Comparison of ENCODE assay signal across 1 cellular context in genomic region chr4:87006531-87007344, GRCh38.
TF ChIP-seq lines count a peak whose summit lies in the region.

No MANE protein-coding gene starts in this region.

TF ChIP-seq in GM12878, 131 proteins besides CTCF, POLR2A, EP300 and RAD21 (continued from another document and continues in another):
- TF ChIP-seq DPF2 (IDR thresholded peaks at IDR 0.05) (peak; percentile 92), STAT1 (conservative IDR thresholded peaks at IDR 0.05) (peak; percentile 90; the same call in 1 of the 2 replicates), TCF3 (IDR thresholded peaks at IDR 0.05; ENCODE audit: borderline replicate concordance, insufficient read depth, low read depth, low read length) (peak; percentile 94), PBX3 (IDR thresholded peaks at IDR 0.05; ENCODE audit: insufficient replicate concordance, low read depth, low read length) (peak; percentile 68), CHD4 (IDR thresholded peaks at IDR 0.05) (no peak), SIX5 (IDR thresholded peaks at IDR 0.05; ENCODE audit: low read depth, low read length, severe bottlenecking) (peak; percentile 41), SP1 (IDR thresholded peaks at IDR 0.05; ENCODE audit: low read depth, low read length) (peak; percentile 68), EED (IDR thresholded peaks at IDR 0.05; ENCODE audit: low read depth) (no peak; the same call in 1 of the 2 replicates), GABPA (IDR thresholded peaks at IDR 0.05; ENCODE audit: low read depth) (no peak), CREB1 (IDR thresholded peaks at IDR 0.05; ENCODE audit: low read depth) (peak; percentile 48; the same call in 1 of the 2 replicates), SIN3A (IDR thresholded peaks at IDR 0.05; ENCODE audit: low read depth, low read length) (peak; percentile 80; the same call in 1 of the 2 replicates), TBL1XR1 (IDR thresholded peaks at IDR 0.05; ENCODE audit: low read depth, low read length) (peak; percentile 58), NFXL1 (IDR thresholded peaks at IDR 0.05; ENCODE audit: borderline replicate concordance) (no peak), ATF3 (IDR thresholded peaks at IDR 0.05; ENCODE audit: borderline replicate concordance, extremely low read depth, low read depth, low read length) (no peak), EGR1 (IDR thresholded peaks at IDR 0.05; ENCODE audit: borderline replicate concordance in 1 of 2, low read depth in 2 of 2, low read length in 2 of 2) (peak in 1 of 2 experiments; percentile 69; a peak in 2 of 3 replicates), CBX3 (IDR thresholded peaks at IDR 0.05; ENCODE audit: borderline replicate concordance, low read depth) (no peak), PML (IDR thresholded peaks at IDR 0.05; ENCODE audit: low read length) (peak; percentile 99), ZNF384 (IDR thresholded peaks at IDR 0.05; ENCODE audit: borderline replicate concordance, low read depth, low read length) (no peak), ELK1 (IDR thresholded peaks at IDR 0.05; ENCODE audit: low read depth, low read length) (peak; percentile 51; the same call in 1 of the 2 replicates), CHD2 (IDR thresholded peaks at IDR 0.05; ENCODE audit: borderline replicate concordance, low read depth, low read length) (peak; percentile 11; the same call in 1 of the 2 replicates), RELA (IDR thresholded peaks at IDR 0.05; ENCODE audit: borderline replicate concordance, partially characterized antibody) (peak; percentile 77), ZNF592 (IDR thresholded peaks at IDR 0.05) (no peak), ZNF622 (IDR thresholded peaks at IDR 0.05) (no peak), MYB (IDR thresholded peaks at IDR 0.05; ENCODE audit: borderline replicate concordance, low read depth, low read length) (0 out of 2 replicates have a peak, but pooled peaks have one; percentile 43), RUNX3 (IDR thresholded peaks at IDR 0.05; ENCODE audit: low read length) (peak; percentile 42), SKIL (IDR thresholded peaks at IDR 0.05; ENCODE audit: low read depth, poor library complexity, severe bottlenecking) (peak; percentile 76), IKZF2 (IDR thresholded peaks at IDR 0.05) (peak; percentile 46 to 57; a peak in 3 of 4 replicates), CEBPZ (IDR thresholded peaks at IDR 0.05; ENCODE audit: low read depth, low read length) (no peak), MXI1 (IDR thresholded peaks at IDR 0.05; ENCODE audit: low read depth, low read length) (peak; percentile 92), MEF2A (IDR thresholded peaks at IDR 0.05; ENCODE audit: insufficient read depth, low read depth, low read length) (no peak), KLF5 (IDR thresholded peaks at IDR 0.05; ENCODE audit: partially characterized antibody) (peak; percentile 99), LARP7 (IDR thresholded peaks at IDR 0.05) (peak; percentile 96), ESRRA (IDR thresholded peaks at IDR 0.05; ENCODE audit: low read length) (no peak; the same call in 1 of the 2 replicates), HDGF (IDR thresholded peaks at IDR 0.05) (no peak), BACH1 (IDR thresholded peaks at IDR 0.05; ENCODE audit: borderline replicate concordance) (peak; percentile 93), TARDBP (IDR thresholded peaks at IDR 0.05; ENCODE audit: borderline replicate concordance) (no peak; the same call in 1 of the 2 replicates), POLR2AphosphoS5 (IDR thresholded peaks at IDR 0.05; ENCODE audit: low read length) (peak; percentile 99), YBX1 (IDR thresholded peaks at IDR 0.05) (no peak), ZZZ3 (IDR thresholded peaks at IDR 0.05; ENCODE audit: control insufficient read depth, insufficient read length, low read depth) (no peak), POU2F2 (IDR thresholded peaks at IDR 0.05; ENCODE audit: borderline replicate concordance, low read depth, low read length) (peak; percentile 97), RFX5 (IDR thresholded peaks at IDR 0.05; ENCODE audit: low read depth, low read length) (peak; percentile 79; the same call in 1 of the 2 replicates), SMAD1 (IDR thresholded peaks at IDR 0.05; ENCODE audit: low read depth, partially characterized antibody) (peak; percentile 57), FOXK2 (IDR thresholded peaks at IDR 0.05) (peak; percentile 98), KAT2A (conservative IDR thresholded peaks at IDR 0.05; ENCODE audit: control insufficient read depth, low read depth, low read length) (no peak), PAX8 (IDR thresholded peaks at IDR 0.05) (no peak), ATF2 (IDR thresholded peaks at IDR 0.05; ENCODE audit: low read length) (no peak), ATF7 (IDR thresholded peaks at IDR 0.05; ENCODE audit: low read depth) (peak; percentile 99), MYC (IDR thresholded peaks at IDR 0.05; ENCODE audit: insufficient read depth, insufficient read length, insufficient replicate concordance, low read length, severe bottlenecking) (no peak), ASH2L (IDR thresholded peaks at IDR 0.05; ENCODE audit: borderline replicate concordance, low read depth) (no peak; the same call in 1 of the 2 replicates), BRCA1 (IDR thresholded peaks at IDR 0.05; ENCODE audit: low read depth, low read length) (0 out of 2 replicates have a peak, but pooled peaks have one; percentile 42), PRDM15 (CRISPR knock-in tag; IDR thresholded peaks at IDR 0.05) (no peak), SMAD5 (IDR thresholded peaks at IDR 0.05; ENCODE audit: low read depth) (peak; percentile 95)
